Comparison of ENCODE assay signal across 10 cellular contexts in genomic region chr3:58998476-58999117, GRCh38. TPM values are rescaled to one million over a fixed set of nuclear protein-coding genes. Genes with fewer than 3 reads are reported as not detected.
DNase-seq lines count a peak whose midpoint lies in the region; ATAC-seq, FAIRE-seq and TF ChIP-seq lines count a peak whose summit lies in the region.
"Had no signal": no experiment of that assay in that cellular context is flagged by ENCODE, and none has a peak within 500 bp of the region (broad histone marks: within the 10 kb centered on the region; RNA-seq: fewer than 3 reads in every experiment).

No MANE protein-coding gene starts in this region.

- DNase-seq in AG10803 (ENCODE audit: low read depth): peak; percentile 86
- peak; percentile 16 for DNase-seq in WERI-Rb-1
- DNase-seq in keratinocyte (ENCODE audit: low read depth, low spot score): peak; percentile 97
- DNase-seq in NCI-H1694 treated with DMSO at 0.1 percent for 48 hours (lab: John Stamatoyannopoulos, UW): no peak
- no peak for DNase-seq in DMS153 treated with DMSO at 0.1 percent for 48 hours (lab: John Stamatoyannopoulos, UW; ENCODE audit: unreplicated experiment)
- no peak for DNase-seq in tibial nerve (ENCODE audit: low spot score in 2 of 2)
- DNase-seq: activated B cell treated with CpG ODN at 0.5 μM for 24 hours had no signal

- H3K27ac ChIP-seq in WERI-Rb-1 (0 out of 2 replicates have a peak overlapping the region, but pooled peaks have one; percentile 1), keratinocyte (ENCODE audit: control insufficient read depth, insufficient read depth, low read length) (peak overlapping the region; percentile 99), tibial nerve (no peak overlapping the region)

- no peaks in the 10 kb centered on the region for H3K79me2 ChIP-seq in keratinocyte (ENCODE audit: control insufficient read depth, insufficient read depth, low read length)

- H3K27me3 ChIP-seq in WERI-Rb-1 (ENCODE audit: insufficient read depth, low read depth, severe bottlenecking) (no peaks in the 10 kb centered on the region), keratinocyte (ENCODE audit: control insufficient read depth, extremely low read depth, insufficient read depth, low read length) (no peaks in the 10 kb centered on the region), tibial nerve (no peaks in the 10 kb centered on the region)

- dilution Hi-C loops in keratinocyte (cut with MboI; ENCODE audit: extremely low pct_ligation_motif_present, low sequenced_read_pairs): no loop called here

- H4K20me1 ChIP-seq in keratinocyte (ENCODE audit: control insufficient read depth, extremely low read depth, insufficient read depth, low read length): no peaks in the 10 kb centered on the region

- FAIRE-seq in keratinocyte (lab: Jason Lieb, UNC): peak; percentile 100
- FAIRE-seq: frontal cortex had no signal

- H3K4me2 ChIP-seq in keratinocyte (ENCODE audit: control insufficient read depth, extremely low read depth, insufficient read depth, low read depth, low read length): peak overlapping the region; percentile 40

- no peaks in the 10 kb centered on the region for H3K9me3 ChIP-seq in WERI-Rb-1 (ENCODE audit: severe bottlenecking)
- H3K9me3 ChIP-seq in keratinocyte (ENCODE audit: control insufficient read depth, low read depth, low read length): no peaks in the 10 kb centered on the region
- no peaks in the 10 kb centered on the region for H3K9me3 ChIP-seq in tibial nerve

- no peaks in the 10 kb centered on the region for H3K9me1 ChIP-seq in keratinocyte (ENCODE audit: control insufficient read depth, extremely low read depth, insufficient read depth, low read length)

- H3K36me3 ChIP-seq in WERI-Rb-1 (no peaks in the 10 kb centered on the region), keratinocyte (ENCODE audit: control insufficient read depth in 2 of 2, extremely low read depth in 1 of 2, insufficient read depth in 2 of 2, low read length in 2 of 2) (no peaks in the 10 kb centered on the region), tibial nerve (no peaks in the 10 kb centered on the region)

- no peak for TF ChIP-seq POLR2A in tibial nerve (IDR thresholded peaks at IDR 0.05)

- no peak overlapping the region for H2AFZ ChIP-seq in keratinocyte (ENCODE audit: control insufficient read depth, low read length)

- TF ChIP-seq CTCF in AG10803 (conservative IDR thresholded peaks at IDR 0.05; ENCODE audit: low read length): no peak
- TF ChIP-seq CTCF in WERI-Rb-1 (IDR thresholded peaks at IDR 0.05; ENCODE audit: low read depth, low read length): no peak
- TF ChIP-seq CTCF in keratinocyte (optimal IDR thresholded peaks at IDR 0.05 in 1 of 3, IDR thresholded peaks at IDR 0.05 in 1 of 3, conservative IDR thresholded peaks at IDR 0.05 in 1 of 3; ENCODE audit: extremely low read depth in 1 of 3, insufficient read depth in 2 of 3, low read length in 3 of 3): no peak
- TF ChIP-seq CTCF in tibial nerve (IDR thresholded peaks at IDR 0.05): no peak

- H3K4me3 ChIP-seq in AG10803 (ENCODE audit: low read length) (no peak overlapping the region), WERI-Rb-1 (ENCODE audit: low read depth, low read length) (no peak overlapping the region), keratinocyte (ENCODE audit: control insufficient read depth in 2 of 3, extremely low read depth in 1 of 3, insufficient read depth in 2 of 3, low read depth in 1 of 3, low read length in 3 of 3) (no peak overlapping the region), tibial nerve (no peak overlapping the region)

- TF ChIP-seq EP300 in tibial nerve (IDR thresholded peaks at IDR 0.05): no peak

- 67 to 79% methylated on average over 4 of the region's 4 CpGs for WGBS in tibial nerve, 2 donors

- H3K4me1 ChIP-seq in keratinocyte (ENCODE audit: control insufficient read depth, extremely low read depth, insufficient read depth, low read length): peaks cover 27% of the 10 kb centered on the region
- no peaks in the 10 kb centered on the region for H3K4me1 ChIP-seq in tibial nerve

- H3K9ac ChIP-seq in keratinocyte (ENCODE audit: control insufficient read depth, extremely low read depth, insufficient read depth, low read length): peak overlapping the region; percentile 79

- peak; percentile 55 for ATAC-seq in HG02588 (IDR thresholded peaks at IDR 0.05; ENCODE audit: unreplicated experiment)
- ATAC-seq in HG02571 (IDR thresholded peaks at IDR 0.05; ENCODE audit: unreplicated experiment): no peak

RNA-seq across cellular contexts. Expression of gene CFAP20DC, which starts 51.2 kb away (rescaled TPM):
- 3.0 to 6.3 TPM (median 3.4 TPM) in 3 replicates for polyA plus RNA-seq in keratinocyte
- polyA plus RNA-seq in keratinocyte (2011; ENCODE audit: low read depth): 0.65 TPM
- 2.3 and 3.7 TPM in 2 replicates for polyA plus RNA-seq in keratinocyte (2011; cell fraction: cytosol; rRNA removed)
- 2.7 and 2.9 TPM in 2 replicates for polyA plus RNA-seq in keratinocyte (2011; cell fraction: nucleus; rRNA removed)
- 1.2 and 1.9 TPM in 2 replicates for polyA plus RNA-seq in keratinocyte (2012; ENCODE audit: low replicate concordance)
- polyA minus RNA-seq in keratinocyte: 1.2 to 4.7 TPM (median 3.0 TPM) in 3 replicates
- 3.6 TPM for polyA minus RNA-seq in keratinocyte (2011; cell fraction: cytosol; rRNA and poly(A)+ RNA removed)
- 3.6 and 9.9 TPM in 2 replicates for polyA minus RNA-seq in keratinocyte (2011; cell fraction: nucleus; rRNA and poly(A)+ RNA removed)
- total RNA-seq in tibial nerve: 1 to 10 TPM; 1.3 to 2.0 (median 1.7) TPM

Comparison
In these comparisons a context has a peak if more than half of its experiments do, and no peak if none do; other contexts are left out.
1. DNase-seq: peak in AG10803 (single experiment), WERI-Rb-1 (single experiment) and keratinocyte (single experiment); none in NCI-H1694 treated with DMSO at 0.1 percent for 48 hours (single experiment), DMS153 treated with DMSO at 0.1 percent for 48 hours (single experiment) and tibial nerve (0 of 2).
2. H3K27ac ChIP-seq: peak in WERI-Rb-1 (single experiment) and keratinocyte (single experiment); none in tibial nerve (0 of 4).